In genomic region chr20:5119435-5120188, GRCh38 we compare ENCODE assay signal across 1 cellular context.
A peak's percentile ranks its signal among the peaks of the same experiment; 100 is the strongest.
TF ChIP-seq lines count a peak whose summit lies in the region.

Gene PCNA (minus strand): TSS chr20:5119958. CDS start chr20:5119798, 160 bp downstream.

TF ChIP-seq in HepG2, 621 proteins besides CTCF, POLR2A, EP300 and RAD21 (continued from another document):
- TF ChIP-seq CERS6 (CRISPR knock-in tag; IDR thresholded peaks at IDR 0.05), result no peak; the same call in 1 of the 2 replicates
- TF ChIP-seq ZNF780A (CRISPR knock-in tag; IDR thresholded peaks at IDR 0.05), result peak; percentile 97
- peak; percentile 32; the same call in 1 of the 2 replicates for TF ChIP-seq ZBTB1 (CRISPR knock-in tag; IDR thresholded peaks at IDR 0.05; ENCODE audit: borderline replicate concordance)
- peak; percentile 99 for TF ChIP-seq ATF5 (CRISPR knock-in tag; IDR thresholded peaks at IDR 0.05; ENCODE audit: low read depth)
- TF ChIP-seq MYC (CRISPR knock-in tag; IDR thresholded peaks at IDR 0.05; ENCODE audit: borderline replicate concordance), result peak; percentile 86
- peak; percentile 74; the same call in 1 of the 2 replicates for TF ChIP-seq PATZ1 (CRISPR knock-in tag; IDR thresholded peaks at IDR 0.05)
- TF ChIP-seq HMG20B (CRISPR knock-in tag; conservative IDR thresholded peaks at IDR 0.05), result no peak
- peak; percentile 99 for TF ChIP-seq NR1H2 (CRISPR knock-in tag; IDR thresholded peaks at IDR 0.05; ENCODE audit: borderline replicate concordance, low read depth)
- peak; percentile 99 for TF ChIP-seq ZNF138 (CRISPR knock-in tag; IDR thresholded peaks at IDR 0.05; ENCODE audit: low read depth)
- TF ChIP-seq ZNF275 (CRISPR knock-in tag; IDR thresholded peaks at IDR 0.05; ENCODE audit: borderline replicate concordance), result peak; percentile 100
- TF ChIP-seq ZNF484 (CRISPR knock-in tag; IDR thresholded peaks at IDR 0.05; ENCODE audit: borderline replicate concordance, low read depth), result peak; percentile 10
- TF ChIP-seq MTA3 (CRISPR knock-in tag; IDR thresholded peaks at IDR 0.05), result peak; percentile 74; the same call in 1 of the 2 replicates
- TF ChIP-seq ZNF263 (CRISPR knock-in tag; IDR thresholded peaks at IDR 0.05), result peak; percentile 31
- TF ChIP-seq TFE3 (CRISPR knock-in tag; IDR thresholded peaks at IDR 0.05), result peak; percentile 94
- TF ChIP-seq RBAK (CRISPR knock-in tag; IDR thresholded peaks at IDR 0.05), result no peak
- TF ChIP-seq MATR3 (CRISPR knock-in tag; IDR thresholded peaks at IDR 0.05), result peak; percentile 88; the same call in 1 of the 2 replicates
- TF ChIP-seq ZSCAN25 (CRISPR knock-in tag; IDR thresholded peaks at IDR 0.05), result peak; percentile 71
- TF ChIP-seq ZFP37 (CRISPR knock-in tag; IDR thresholded peaks at IDR 0.05; ENCODE audit: borderline replicate concordance), result peak; percentile 34; the same call in 1 of the 2 replicates
- TF ChIP-seq NFYB (CRISPR knock-in tag; IDR thresholded peaks at IDR 0.05), result peak; percentile 94
- peak; percentile 99 for TF ChIP-seq ZNF607 (CRISPR knock-in tag; IDR thresholded peaks at IDR 0.05; ENCODE audit: borderline replicate concordance)
- peak; percentile 90; the same call in 1 of the 2 replicates for TF ChIP-seq ZNF800 (CRISPR knock-in tag; IDR thresholded peaks at IDR 0.05)
- TF ChIP-seq CREM (IDR thresholded peaks at IDR 0.05), result peak; percentile 95
- TF ChIP-seq CREM (CRISPR knock-in tag; IDR thresholded peaks at IDR 0.05), result peak; percentile 37; the same call in 1 of the 2 replicates
- TF ChIP-seq TFAP4 (IDR thresholded peaks at IDR 0.05; ENCODE audit: borderline replicate concordance, low read depth), result peak; percentile 93; the same call in 1 of the 2 replicates
- peak; percentile 78; the same call in 1 of the 2 replicates for TF ChIP-seq MLXIP (CRISPR knock-in tag; IDR thresholded peaks at IDR 0.05; ENCODE audit: borderline replicate concordance)
- peak; percentile 65; the same call in 1 of the 2 replicates for TF ChIP-seq ONECUT2 (CRISPR knock-in tag; IDR thresholded peaks at IDR 0.05)
- TF ChIP-seq NONO (IDR thresholded peaks at IDR 0.05), result no peak
- peak; percentile 98 for TF ChIP-seq NONO (CRISPR knock-in tag; conservative IDR thresholded peaks at IDR 0.05)
- TF ChIP-seq ZNF24 (IDR thresholded peaks at IDR 0.05), result no peak
